13 cellular contexts compared by ENCODE assay signal in the genomic region with DNA sequence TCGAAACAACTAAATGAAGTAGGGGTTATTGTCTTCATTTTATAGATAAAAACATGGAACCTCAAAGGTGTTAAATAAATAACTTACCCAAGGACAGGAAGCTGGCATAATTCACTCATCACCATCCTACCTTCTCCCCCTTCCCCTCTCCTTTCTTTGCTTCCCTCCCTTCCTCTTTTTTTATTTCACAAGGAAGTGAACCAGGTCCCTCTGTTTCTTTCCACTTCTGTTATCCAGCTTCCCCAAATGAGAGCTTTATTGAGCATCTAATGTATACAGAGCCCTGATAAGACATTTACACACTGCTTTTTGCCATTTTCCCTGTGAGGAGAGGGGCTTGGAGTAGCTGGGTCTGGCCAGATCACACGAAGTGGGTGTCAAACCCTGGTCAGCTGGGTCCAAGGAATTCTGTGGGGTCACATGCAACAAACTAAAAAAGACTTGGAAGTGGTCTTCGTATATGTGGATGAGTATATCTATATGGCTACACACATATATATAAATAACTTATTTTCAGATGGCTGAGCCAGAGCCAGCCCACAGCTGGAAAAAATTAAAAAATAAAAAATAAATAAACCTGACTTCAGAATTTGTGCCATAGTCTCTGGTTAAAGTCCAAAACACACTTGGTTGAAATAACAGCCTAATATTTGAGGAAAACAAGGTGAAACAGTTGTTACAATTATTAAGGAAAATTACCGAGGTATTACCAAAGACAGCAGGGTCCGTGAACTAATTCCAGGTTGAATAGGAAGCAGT. TPM values are rescaled to one million over a fixed set of nuclear protein-coding genes. Genes with fewer than 3 reads are reported as not detected.
A peak's percentile ranks its signal among the peaks of the same experiment; 100 is the strongest.
DNase-seq lines count a peak whose midpoint lies in the region; ATAC-seq and TF ChIP-seq lines count a peak whose summit lies in the region.
"Had no signal": no experiment of that assay in that cellular context is flagged by ENCODE, and none has a peak within 500 bp of the region (broad histone marks: within the 10 kb centered on the region; RNA-seq: fewer than 3 reads in every experiment).

No MANE protein-coding gene starts in this region.

- no peak for TF ChIP-seq POLR2A in esophagus muscularis mucosa (IDR thresholded peaks at IDR 0.05; ENCODE audit: low read depth)

- H4K20me1 ChIP-seq in OCI-LY3 (ENCODE audit: insufficient read depth, low read length) = no peaks in the 10 kb centered on the region

- H3K9me3 ChIP-seq in OCI-LY3 (ENCODE audit: insufficient read depth, low read length) (no peaks in the 10 kb centered on the region), esophagus muscularis mucosa (no peaks in the 10 kb centered on the region), psoas muscle (no peaks in the 10 kb centered on the region)
- H3K9me3 ChIP-seq: MG63, upper lobe of left lung had no signal

- DNase-seq in esophagus muscularis mucosa (ENCODE audit: extremely low spot score) = no peak
- peak in 1 of 2 donors; percentile 6 for DNase-seq in psoas muscle
- no peak for DNase-seq in HuH-7.5 (ENCODE audit: low spot score)
- DNase-seq in NCI-H1105 treated with DMSO at 0.1 percent for 48 hours (lab: John Stamatoyannopoulos, UW) = no peak
- DNase-seq in activated CD8-positive, alpha-beta memory T cell treated with anti-CD3 and anti-CD28 coated beads for 24 hours = no peak

- H3K36me3 ChIP-seq in OCI-LY3 (replicated peaks; ENCODE audit: low read depth, low read length) = no peaks in the 10 kb centered on the region
- H3K36me3 ChIP-seq in esophagus muscularis mucosa = peaks cover 0 to 17% (median 0%) of the 10 kb centered on the region in 4 donors
- no peaks in the 10 kb centered on the region for H3K36me3 ChIP-seq in psoas muscle (ENCODE audit: insufficient read depth in 1 of 2, low read depth in 1 of 2)
- H3K36me3 ChIP-seq: MG63, upper lobe of left lung had no signal

- no peak for ATAC-seq in psoas muscle
- ATAC-seq in GM19467 (IDR thresholded peaks at IDR 0.05; ENCODE audit: unreplicated experiment) = no peak
- ATAC-seq: activated naive CD4-positive, alpha-beta T cell treated with anti-CD3 and anti-CD28 coated beads, Interleukin-2, amount 50 U/mL, for 72 hours had no signal

- TF ChIP-seq EP300 in esophagus muscularis mucosa (IDR thresholded peaks at IDR 0.05) = no peak

- H3K4me1 ChIP-seq in OCI-LY3 (ENCODE audit: low read length) = peaks cover 11% of the 10 kb centered on the region
- H3K4me1 ChIP-seq in esophagus muscularis mucosa = peaks cover 31 to 63% (median 45%) of the 10 kb centered on the region in 4 donors
- peaks cover 56% of the 10 kb centered on the region for H3K4me1 ChIP-seq in psoas muscle
- H3K4me1 ChIP-seq: parathyroid adenoma had no signal

- H2AFZ ChIP-seq in OCI-LY3 (ENCODE audit: low read depth, low read length) = no peak overlapping the region
- H2AFZ ChIP-seq: parathyroid adenoma had no signal

- H3K27ac ChIP-seq in C4-2B (peak overlapping the region; percentile 96), OCI-LY3 (ENCODE audit: low read length) (no peak overlapping the region), esophagus muscularis mucosa (replicated peaks in 1 of 4) (peak overlapping the region; percentile 58 to 72 (median 68)), psoas muscle (peak overlapping the region; percentile 85)
- H3K27ac ChIP-seq: parathyroid adenoma had no signal

- no peaks in the 10 kb centered on the region for H3K79me2 ChIP-seq in OCI-LY3 (ENCODE audit: low read length)
- H3K79me2 ChIP-seq: parathyroid adenoma had no signal

- intact Hi-C loops in esophagus muscularis mucosa (cut with DNase I) (no loop called here), psoas muscle (cut with DNase I) (loop anchor here in 1 of 2 donors (2.0 kb wide), 1 partner anchor 51 kb away; no protein-coding TSS in a partner anchor)

- 78% methylated on average over 5 of the region's 5 CpGs for WGBS in esophagus muscularis mucosa
- WGBS in psoas muscle, 3 donors = 75 to 86% (median 75%) methylated on average over 5 of the region's 5 CpGs

- no peak for TF ChIP-seq CTCF in C4-2B (conservative IDR thresholded peaks at IDR 0.05)
- no peak for TF ChIP-seq CTCF in OCI-LY3 (IDR thresholded peaks at IDR 0.05; ENCODE audit: low read depth, low read length)
- TF ChIP-seq CTCF in esophagus muscularis mucosa (IDR thresholded peaks at IDR 0.05) = no peak
- TF ChIP-seq CTCF in psoas muscle (IDR thresholded peaks at IDR 0.05) = no peak

- H3K9ac ChIP-seq in OCI-LY3 (ENCODE audit: low read length) = no peak overlapping the region
- H3K9ac ChIP-seq: parathyroid adenoma had no signal

- H3K27me3 ChIP-seq in OCI-LY3 (ENCODE audit: low read depth, low read length) = no peaks in the 10 kb centered on the region
- H3K27me3 ChIP-seq in esophagus muscularis mucosa = no peaks in the 10 kb centered on the region
- no peaks in the 10 kb centered on the region for H3K27me3 ChIP-seq in psoas muscle (ENCODE audit: insufficient read depth in 3 of 3, low read length in 2 of 3)
- H3K27me3 ChIP-seq: MG63, upper lobe of left lung had no signal

- H3K4me2 ChIP-seq in OCI-LY3 (ENCODE audit: low read length) = peak overlapping the region; percentile 32

- H3K4me3 ChIP-seq in OCI-LY3 (ENCODE audit: low read length) (no peak overlapping the region), esophagus muscularis mucosa (no peak overlapping the region), psoas muscle (peak overlapping the region; percentile 50)
- H3K4me3 ChIP-seq: lung, MG63, upper lobe of left lung had no signal

RNA-seq across cellular contexts. Expression of a gene that starts 49.3 kb away (rescaled TPM):
- total RNA-seq in esophagus muscularis mucosa (100 to 1,000 TPM in 3 of 4 donors, 10 to 100 TPM in 1; 68.9 to 332 (median 176) TPM), psoas muscle (100 to 1,000 TPM in 3 of 4 donors, 10 to 100 TPM in 1; 52.2 to 278 (median 192) TPM)
- 10 to 100 TPM; 20.1 to 74.7 (median 72.1) TPM for polyA plus RNA-seq in psoas muscle
